Comparison of ENCODE assay signal across 36 cellular contexts in the genomic region with DNA sequence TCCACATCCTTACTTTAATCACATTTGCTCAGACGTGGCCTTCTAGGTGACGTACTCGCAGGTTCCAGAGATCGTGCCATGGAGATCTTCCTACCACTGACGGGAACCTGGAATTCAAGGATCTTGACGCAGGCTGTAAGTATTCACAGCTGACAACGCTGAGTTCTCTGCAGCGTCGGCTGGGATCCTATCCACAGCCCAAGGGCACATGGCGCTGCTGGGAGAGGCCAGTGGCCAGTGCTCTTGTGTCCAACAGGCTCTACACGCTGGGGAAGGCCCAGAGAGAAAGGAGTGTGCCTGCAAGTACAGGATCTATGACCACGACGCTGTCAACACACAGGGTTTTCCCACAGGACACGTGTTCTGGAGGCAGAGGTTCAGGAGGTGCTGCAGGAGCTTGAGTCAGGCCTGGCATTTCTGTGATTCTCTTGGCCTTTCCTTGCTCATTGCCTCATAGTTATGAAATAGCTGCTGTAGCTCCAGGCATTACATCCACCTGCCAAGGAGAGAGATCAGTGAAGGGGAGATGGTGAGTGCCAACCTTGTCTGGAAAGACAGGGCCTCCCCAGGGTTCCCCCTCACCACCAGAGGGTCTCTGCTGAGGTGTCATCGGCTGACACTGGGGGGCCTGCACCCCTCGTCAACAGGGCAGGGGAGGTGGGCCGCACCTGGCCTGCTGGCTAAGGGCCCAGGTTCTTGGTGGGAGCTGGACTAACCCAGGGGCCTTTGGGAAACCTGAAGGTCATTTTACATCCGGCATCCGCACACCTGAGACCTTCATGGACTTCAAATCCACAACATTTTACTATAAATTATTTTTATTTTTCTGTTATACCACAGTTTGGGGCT. TPM values are rescaled to one million over a fixed set of nuclear protein-coding genes. Genes with fewer than 3 reads are reported as not detected.
"Had no signal": no experiment of that assay in that cellular context is flagged by ENCODE, and none has a peak within 500 bp of the region (broad histone marks: within the 10 kb centered on the region; RNA-seq: fewer than 3 reads in every experiment).

No MANE protein-coding gene starts in this region.

- H3K27ac Mint-ChIP-seq: memory B cell; mesothelial cell of epicardium; natural killer cell treated with Interleukin-12 subunit alpha and Interleukin-12 subunit beta and Interleukin-15 and Interleukin-18, amount 100 ng/mL, for 72 hours; neural progenitor cell; progenitor cell of endocrine pancreas; type B pancreatic cell had no signal

- H3K9me3 Mint-ChIP-seq: memory B cell; mesothelial cell of epicardium; natural killer cell treated with Interleukin-12 subunit alpha and Interleukin-12 subunit beta and Interleukin-15 and Interleukin-18, amount 100 ng/mL, for 72 hours; type B pancreatic cell had no signal

- H3K4me3 Mint-ChIP-seq: memory B cell; mesothelial cell of epicardium; naive B cell; natural killer cell treated with Interleukin-12 subunit alpha and Interleukin-12 subunit beta and Interleukin-15 and Interleukin-18, amount 100 ng/mL, for 72 hours; neural progenitor cell; type B pancreatic cell had no signal

- H3K9me3 ChIP-seq: lower lobe of right lung, mucosa of descending colon, stomach, thyroid gland had no signal

- H3K9ac ChIP-seq: neural progenitor cell, parathyroid adenoma had no signal

- H3K4me2 ChIP-seq: neural progenitor cell, smooth muscle cell had no signal

- H3K36me3 ChIP-seq: left ventricle myocardium inferior, lower lobe of right lung, neural progenitor cell, thyroid gland had no signal

- H3K27me3 ChIP-seq: thyroid gland had no signal

- H3K36me3 Mint-ChIP-seq: naive B cell; natural killer cell treated with Interleukin-12 subunit alpha and Interleukin-12 subunit beta and Interleukin-15 and Interleukin-18, amount 100 ng/mL, for 72 hours; type B pancreatic cell had no signal

- DNase-seq: dorsolateral prefrontal cortex; effector CD4-positive, alpha-beta T cell; foreskin fibroblast; glutamatergic neuron; heart right ventricle; hippocampal formation; islet precursor cell; kidney glomerular epithelial cell; left colon; left ventricle myocardium inferior; lower lobe of right lung; mucosa of descending colon; naive B cell; stimulated activated CD4-positive, alpha-beta T cell treated with anti-CD3 and anti-CD28 coated beads, Interleukin-12 subunit alpha, Interleukin-12 subunit beta, amount 100 ng/mL, for 4 hours; stimulated activated CD4-positive, alpha-beta T cell treated with anti-CD3 and anti-CD28 coated beads, Interleukin-1b, Interleukin-23, amount 100 ng/mL, for 48 hours; stimulated activated CD4-positive, alpha-beta T cell treated with anti-CD3 and anti-CD28 coated beads, Interleukin-4, amount 100 ng/mL, for 1 hour; stimulated activated CD8-positive, alpha-beta memory T cell treated with anti-CD3 and anti-CD28 coated beads, Interleukin-4, amount 100 ng/mL, for 48 hours; stimulated activated naive CD4-positive, alpha-beta T cell treated with Interleukin-2 at 50 U/mL for 16 hours; stomach; thyroid gland had no signal

- ATAC-seq: esophagus mucosa; heart right ventricle; lower lobe of right lung; natural killer cell treated with Interleukin-12 subunit alpha and Interleukin-12 subunit beta and Interleukin-15 and Interleukin-18, amount 100 ng/mL, for 72 hours; sciatic nerve had no signal

- H3K79me2 ChIP-seq: parathyroid adenoma had no signal

- H3K4me1 ChIP-seq: parathyroid adenoma, thyroid gland had no signal

- H3K27ac ChIP-seq: dorsolateral prefrontal cortex, epithelial cell of prostate, heart right ventricle, left ventricle myocardium inferior, lower lobe of right lung, neural progenitor cell, parathyroid adenoma, stomach, thyroid gland had no signal

- H2AFZ ChIP-seq: neural progenitor cell, parathyroid adenoma had no signal

- H3K4me3 ChIP-seq: dorsolateral prefrontal cortex, heart right ventricle, left ventricle myocardium inferior, lower lobe of right lung, mucosa of descending colon, neural progenitor cell, smooth muscle cell, stomach, thyroid gland had no signal

RNA-seq across cellular contexts. Expression of a gene that starts 21.3 kb away (rescaled TPM):
- total RNA-seq: cerebellum; left colon; left ventricle myocardium inferior; mesothelial cell of epicardium; mucosa of descending colon; natural killer cell treated with Interleukin-12 subunit alpha and Interleukin-12 subunit beta and Interleukin-15 and Interleukin-18, amount 100 ng/mL, for 72 hours; osteoblast; progenitor cell of endocrine pancreas; sciatic nerve; smooth muscle cell; stomach; temporal lobe; urinary bladder had no signal
- polyA plus RNA-seq: smooth muscle cell had no signal

RNA-seq across cellular contexts. Expression of a gene that starts 29.5 kb away (rescaled TPM):
- total RNA-seq: cerebellum; esophagus mucosa; heart right ventricle; left ventricle myocardium inferior; natural killer cell treated with Interleukin-12 subunit alpha and Interleukin-12 subunit beta and Interleukin-15 and Interleukin-18, amount 100 ng/mL, for 72 hours; osteoblast; sciatic nerve; smooth muscle cell; stomach; subcutaneous adipose tissue; temporal lobe; urinary bladder had no signal
- polyA plus RNA-seq: heart right ventricle, smooth muscle cell had no signal
